9 cellular contexts compared by ENCODE assay signal in the genomic region with DNA sequence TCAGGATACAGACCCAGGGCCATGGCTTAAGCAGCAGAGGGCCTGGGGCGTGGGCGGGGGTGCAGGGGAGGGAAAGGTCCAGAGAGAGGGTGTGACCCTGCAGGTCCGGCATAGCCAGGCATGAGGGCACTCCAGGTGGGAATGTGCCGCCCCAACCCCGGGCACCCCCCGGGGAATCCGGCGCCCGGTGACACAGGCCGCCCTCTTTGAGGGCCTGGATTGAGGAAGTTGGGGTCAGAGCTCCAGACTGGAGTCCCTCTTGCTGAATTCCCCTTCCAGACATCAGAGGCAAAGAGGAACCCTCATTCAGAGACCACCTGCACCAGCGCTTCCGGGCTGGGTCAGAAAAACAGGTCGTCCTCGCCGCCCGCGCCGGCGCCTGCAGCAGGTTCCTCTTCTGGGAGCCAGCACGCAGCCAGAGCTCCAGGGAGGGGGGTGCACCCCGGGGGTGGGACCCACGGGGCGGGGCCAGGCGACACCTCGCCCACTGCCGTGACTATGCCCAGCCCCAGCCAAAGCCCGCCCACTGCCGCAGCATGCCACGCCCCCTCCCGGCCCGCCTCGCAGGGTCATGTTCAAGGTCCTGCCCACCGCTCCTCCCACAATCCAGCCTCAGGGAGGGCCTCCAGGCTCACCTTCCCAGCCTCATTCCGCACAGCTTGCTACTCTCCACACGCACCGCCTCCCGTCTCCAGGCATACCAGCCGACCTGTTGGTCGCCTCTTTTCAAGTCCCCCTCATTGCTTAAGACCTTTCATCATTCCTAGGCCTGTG.
DNase-seq lines count a peak whose midpoint lies in the region; ATAC-seq and TF ChIP-seq lines count a peak whose summit lies in the region.
"Had no signal": no experiment of that assay in that cellular context is flagged by ENCODE, and none has a peak within 500 bp of the region (broad histone marks: within the 10 kb centered on the region; RNA-seq: fewer than 3 reads in every experiment).

No MANE protein-coding gene starts in this region.

- H3K4me3 ChIP-seq in left ventricle myocardium inferior (peak overlapping the region; percentile 40), rectal smooth muscle tissue (ENCODE audit: low read length) (peak overlapping the region; percentile 57), upper lobe of right lung (peak overlapping the region; percentile 28)

- H3K9me3 ChIP-seq in left ventricle myocardium inferior (replicated peaks) (no peaks in the 10 kb centered on the region), upper lobe of right lung (no peaks in the 10 kb centered on the region)

- H3K36me3 ChIP-seq in left ventricle myocardium inferior (no peaks in the 10 kb centered on the region), rectal smooth muscle tissue (ENCODE audit: control insufficient read depth, insufficient read depth, low read length) (no peaks in the 10 kb centered on the region), upper lobe of right lung (no peaks in the 10 kb centered on the region)

- peak; percentile 77 for ATAC-seq in GM19328 (IDR thresholded peaks at IDR 0.05; ENCODE audit: unreplicated experiment)
- peak; percentile 63 for ATAC-seq in HG03457 (IDR thresholded peaks at IDR 0.05; ENCODE audit: unreplicated experiment)
- ATAC-seq in upper lobe of right lung: peak; percentile 99

- no peak for TF ChIP-seq CTCF in left ventricle myocardium inferior (IDR thresholded peaks at IDR 0.05; ENCODE audit: borderline replicate concordance)
- TF ChIP-seq CTCF in upper lobe of right lung (IDR thresholded peaks at IDR 0.05): no peak

- H3K27ac ChIP-seq in left ventricle myocardium inferior (replicated peaks) (peak overlapping the region; percentile 76), rectal smooth muscle tissue (ENCODE audit: low read depth, low read length) (peak overlapping the region; percentile 43), upper lobe of right lung (peak overlapping the region; percentile 34)
- H3K27ac ChIP-seq: C4-2B had no signal

- H3K4me1 ChIP-seq in left ventricle myocardium inferior (peaks cover 39% of the 10 kb centered on the region), rectal smooth muscle tissue (ENCODE audit: control insufficient read depth, insufficient read depth, low read length) (no peaks in the 10 kb centered on the region), upper lobe of right lung (peaks cover 12% of the 10 kb centered on the region)

- H3K27me3 ChIP-seq in left ventricle myocardium inferior (ENCODE audit: low read depth) (no peaks in the 10 kb centered on the region), rectal smooth muscle tissue (ENCODE audit: control insufficient read depth, insufficient read depth, low read length) (no peaks in the 10 kb centered on the region), upper lobe of right lung (no peaks in the 10 kb centered on the region)

- DNase-seq in AML-193 (lab: John Stamatoyannopoulos, UW): peak; percentile 82 to 86
- peak; percentile 95 to 96 for DNase-seq in SHP77 (lab: John Stamatoyannopoulos, UW)
- DNase-seq in activated naive CD4-positive, alpha-beta T cell treated with Interleukin-2 at 50 U/mL for 16 hours: peak; percentile 72
- DNase-seq in left ventricle myocardium inferior: peak; percentile 95
- peak; percentile 99 for DNase-seq in upper lobe of right lung

- no peak overlapping the region for H3K9ac ChIP-seq in rectal smooth muscle tissue (ENCODE audit: low read length)

- intact Hi-C loops in left ventricle myocardium inferior (cut with micrococcal nuclease) (no loop called here), upper lobe of right lung (cut with DNase I) (no loop called here)

Comparison
In these comparisons a context has a peak if more than half of its experiments do, and no peak if none do; other contexts are left out.
1. Peak in every context shown above with its lines: DNase-seq, ATAC-seq, H3K4me3 ChIP-seq and H3K27ac ChIP-seq.